ENCODE assay signal across 11 cellular contexts in the genomic region with DNA sequence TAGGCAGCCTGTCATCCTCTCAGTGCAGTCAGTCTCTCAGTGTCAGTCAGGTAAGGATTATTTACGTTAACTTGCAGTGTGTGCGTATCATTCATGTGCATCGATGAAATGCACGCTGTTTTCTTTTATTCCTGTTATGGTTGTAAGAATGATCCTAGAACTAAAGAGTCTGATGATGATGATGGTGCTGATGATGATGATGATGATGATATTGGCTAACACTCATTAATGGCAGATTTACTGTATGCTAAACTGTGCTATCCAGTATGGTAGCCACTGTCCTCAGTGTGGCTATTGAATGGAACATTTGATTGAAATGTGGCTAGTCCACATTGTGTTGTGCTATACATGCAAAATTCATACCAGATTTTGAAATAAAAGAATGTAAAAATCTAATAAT.
"Had no signal": no experiment of that assay in that cellular context is flagged by ENCODE, and none has a peak within 500 bp of the region (broad histone marks: within the 10 kb centered on the region; RNA-seq: fewer than 3 reads in every experiment).

No MANE protein-coding gene starts in this region.

- H3K4me2 ChIP-seq: GM23338 had no signal

- DNase-seq: GM23248, GOT3, H7, H9, HCEC 1CT, HFFc6 had no signal

- H2AFZ ChIP-seq: GM23248, GM23338 had no signal

- H3K4me3 ChIP-seq: GM23248, GM23338, HAP-1 had no signal

- FAIRE-seq: H1, H54 had no signal

- ATAC-seq: GM23338, HCT116 had no signal

- H3K9me3 ChIP-seq: HAP-1 had no signal

- H3K27ac ChIP-seq: GM23248 had no signal

- H3K9ac ChIP-seq: GM23248 had no signal
